1 cellular context compared by ENCODE assay signal in genomic region chr3:178485756-178486155, GRCh38.
TF ChIP-seq lines count a peak whose summit lies in the region.

No MANE protein-coding gene starts in this region.

TF ChIP-seq in H1, 55 proteins besides CTCF, POLR2A, EP300 and RAD21:
- TF ChIP-seq CBX8 (IDR thresholded peaks at IDR 0.05; ENCODE audit: borderline replicate concordance, low read depth, low read length) (no peak), YY1 (IDR thresholded peaks at IDR 0.05; ENCODE audit: low read depth, low read length) (no peak), HDAC2 (IDR thresholded peaks at IDR 0.05; ENCODE audit: borderline replicate concordance in 1 of 2, low read depth in 2 of 2, low read length in 2 of 2) (no peak)
